In the genomic region with DNA sequence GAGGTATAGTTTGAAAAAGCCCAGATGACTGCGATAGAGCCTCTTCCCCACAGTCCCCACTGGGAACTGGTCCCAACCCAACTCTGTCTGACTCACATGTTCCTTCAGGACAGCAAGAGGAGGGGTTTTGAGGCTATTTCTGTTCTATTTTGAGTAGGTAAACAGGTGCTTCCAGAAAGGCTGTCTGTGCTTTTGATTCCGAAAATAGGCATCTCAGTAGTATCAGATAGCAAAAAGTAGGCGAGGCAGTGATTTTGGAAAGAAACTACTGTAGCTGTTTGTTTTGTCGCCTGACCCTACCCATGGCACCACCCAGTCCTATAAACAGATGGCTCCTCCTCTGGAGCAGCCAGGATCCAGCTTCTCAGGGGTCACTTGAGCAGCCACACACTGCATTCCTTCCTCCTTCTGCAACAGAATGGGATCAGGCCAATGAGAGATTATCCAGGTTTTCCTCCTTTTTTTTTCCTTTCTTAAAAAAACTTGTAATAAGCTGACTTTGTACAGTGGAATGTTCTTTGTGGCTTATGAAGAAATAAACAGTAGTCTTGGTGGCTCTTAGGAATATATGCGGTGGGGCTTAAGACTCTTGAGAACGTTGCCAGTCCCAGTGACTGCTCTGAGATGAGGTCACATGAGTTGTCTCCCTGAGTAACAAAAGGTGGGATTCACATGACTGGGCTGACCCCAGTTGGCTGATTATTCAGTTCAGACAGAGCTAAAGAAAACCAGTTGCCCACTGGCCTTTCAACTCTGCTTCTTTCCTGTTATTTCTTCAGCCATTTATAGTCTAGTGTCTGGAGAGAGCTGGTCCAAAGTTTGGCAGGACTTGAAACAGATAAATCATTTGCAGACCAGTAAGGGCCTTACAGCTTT, we compare ENCODE assay signal across 12 cellular contexts.
DNase-seq lines count a peak whose midpoint lies in the region; ATAC-seq, FAIRE-seq and TF ChIP-seq lines count a peak whose summit lies in the region.
"Had no signal": no experiment of that assay in that cellular context is flagged by ENCODE, and none has a peak within 500 bp of the region (broad histone marks: within the 10 kb centered on the region; RNA-seq: fewer than 3 reads in every experiment).

No MANE protein-coding gene starts in this region.

- H3K9ac ChIP-seq in astrocyte (ENCODE audit: low read length) (peak overlapping the region; percentile 78), skeletal muscle satellite cell (ENCODE audit: low read depth, low read length) (peak overlapping the region; percentile 76)
- H3K9ac ChIP-seq: KMS-11 had no signal

- intact Hi-C loops in left ventricle myocardium superior (cut with micrococcal nuclease): no loop called here

- peak overlapping the region; percentile 26 for H3K4me3 ChIP-seq in astrocyte (ENCODE audit: insufficient read depth, low read depth, low read length)
- peak overlapping the region; percentile 37 for H3K4me3 ChIP-seq in skeletal muscle satellite cell (ENCODE audit: low read length)

- no peak overlapping the region for H3K4me3 Mint-ChIP-seq in astrocyte (ENCODE audit: unreplicated experiment)
- H3K4me3 Mint-ChIP-seq: activated CD4-positive, alpha-beta T cell treated with anti-CD3 and anti-CD28 coated beads, Interleukin-2, amount 10 ng/mL, durations not matched to agents 7 days and 5 days had no signal

- peak overlapping the region; percentile 50 for H2AFZ ChIP-seq in astrocyte (ENCODE audit: low read depth, low read length)

- peak overlapping the region; percentile 98 for H3K27ac ChIP-seq in astrocyte (ENCODE audit: low read depth, low read length)
- H3K27ac ChIP-seq: KMS-11 had no signal

- FAIRE-seq in astrocyte (lab: Jason Lieb, UNC): peak; percentile 90

- no peak for TF ChIP-seq CTCF in astrocyte (IDR thresholded peaks at IDR 0.05; ENCODE audit: insufficient read depth, low read depth, low read length)

- no peaks in the 10 kb centered on the region for H4K20me1 ChIP-seq in astrocyte (ENCODE audit: insufficient read depth, low read length)

- H3K36me3 Mint-ChIP-seq in astrocyte (ENCODE audit: low read depth, unreplicated experiment): no peaks in the 10 kb centered on the region

- H3K79me2 ChIP-seq in astrocyte (ENCODE audit: insufficient read depth, low read length): no peaks in the 10 kb centered on the region

- DNase-seq in GM04503 (ENCODE audit: low read depth): peak; percentile 98
- peak; percentile 100 for DNase-seq in astrocyte (ENCODE audit: low read depth)
- no peak for DNase-seq in left ventricle myocardium superior
- no peak for DNase-seq in activated CD8-positive, alpha-beta memory T cell treated with anti-CD3 and anti-CD28 coated beads for 24 hours
- DNase-seq in activated CD4-positive, alpha-beta T cell treated with anti-CD3 and anti-CD28 coated beads for 1 hour: no peak
- DNase-seq in NCI-H2171 (lab: John Stamatoyannopoulos, UW): no peak
- DNase-seq: activated CD4-positive, alpha-beta T cell treated with anti-CD3 and anti-CD28 coated beads, Interleukin-2, amount 10 ng/mL, durations not matched to agents 7 days and 5 days; cortex of kidney; midbrain had no signal

- ATAC-seq in left ventricle myocardium superior (peak; percentile 94), GM18873 (IDR thresholded peaks at IDR 0.05; ENCODE audit: low FRiP score, unreplicated experiment) (no peak)

- H3K4me2 ChIP-seq in astrocyte (ENCODE audit: low read length) (peak overlapping the region; percentile 79), skeletal muscle satellite cell (ENCODE audit: low read length) (peak overlapping the region; percentile 66)
- H3K4me2 ChIP-seq: KMS-11 had no signal

- H3K36me3 ChIP-seq in astrocyte (ENCODE audit: insufficient read depth, low read length) (no peaks in the 10 kb centered on the region), skeletal muscle satellite cell (ENCODE audit: insufficient read depth, low read length) (no peaks in the 10 kb centered on the region)

- H3K9me3 ChIP-seq in astrocyte (ENCODE audit: insufficient read depth, low read depth, low read length): no peaks in the 10 kb centered on the region
- H3K9me3 ChIP-seq in skeletal muscle satellite cell (replicated peaks; ENCODE audit: low read length): no peaks in the 10 kb centered on the region

- H3K9me3 Mint-ChIP-seq in astrocyte (ENCODE audit: unreplicated experiment): no peaks in the 10 kb centered on the region
- H3K9me3 Mint-ChIP-seq: activated CD4-positive, alpha-beta T cell treated with anti-CD3 and anti-CD28 coated beads, Interleukin-2, amount 10 ng/mL, durations not matched to agents 7 days and 5 days had no signal

- H3K27me3 Mint-ChIP-seq in astrocyte (ENCODE audit: low read depth, unreplicated experiment): peaks cover 13% of the 10 kb centered on the region
- H3K27me3 Mint-ChIP-seq: activated CD4-positive, alpha-beta T cell treated with anti-CD3 and anti-CD28 coated beads, Interleukin-2, amount 10 ng/mL, durations not matched to agents 7 days and 5 days had no signal

- H3K27me3 ChIP-seq in astrocyte (ENCODE audit: insufficient read depth, low read length): no peaks in the 10 kb centered on the region
- H3K27me3 ChIP-seq in skeletal muscle satellite cell (ENCODE audit: control insufficient read depth, insufficient read depth, low read length): no peaks in the 10 kb centered on the region

- peak overlapping the region; percentile 86 for H3K27ac Mint-ChIP-seq in astrocyte (ENCODE audit: unreplicated experiment)
- H3K27ac Mint-ChIP-seq: activated CD4-positive, alpha-beta T cell treated with anti-CD3 and anti-CD28 coated beads, Interleukin-2, amount 10 ng/mL, durations not matched to agents 7 days and 5 days had no signal

- H3K4me1 ChIP-seq in astrocyte (ENCODE audit: insufficient read depth, low read length) (peaks cover 38% of the 10 kb centered on the region), skeletal muscle satellite cell (ENCODE audit: control insufficient read depth, insufficient read depth, low read length) (peaks cover 42% of the 10 kb centered on the region)

- peaks cover 18% of the 10 kb centered on the region for H3K4me1 Mint-ChIP-seq in astrocyte (ENCODE audit: low read depth, unreplicated experiment)
- H3K4me1 Mint-ChIP-seq: activated CD4-positive, alpha-beta T cell treated with anti-CD3 and anti-CD28 coated beads, Interleukin-2, amount 10 ng/mL, durations not matched to agents 7 days and 5 days had no signal

Comparison
In these comparisons a context has a peak if more than half of its experiments do, and no peak if none do; other contexts are left out.
1. DNase-seq: peak in GM04503 (single experiment) and astrocyte (single experiment); none in left ventricle myocardium superior (single experiment), activated CD8-positive, alpha-beta memory T cell treated with anti-CD3 and anti-CD28 coated beads for 24 hours (single experiment), activated CD4-positive, alpha-beta T cell treated with anti-CD3 and anti-CD28 coated beads for 1 hour (single experiment) and NCI-H2171 (single experiment).